Comparison of ENCODE assay signal across 11 cellular contexts in the genomic region with DNA sequence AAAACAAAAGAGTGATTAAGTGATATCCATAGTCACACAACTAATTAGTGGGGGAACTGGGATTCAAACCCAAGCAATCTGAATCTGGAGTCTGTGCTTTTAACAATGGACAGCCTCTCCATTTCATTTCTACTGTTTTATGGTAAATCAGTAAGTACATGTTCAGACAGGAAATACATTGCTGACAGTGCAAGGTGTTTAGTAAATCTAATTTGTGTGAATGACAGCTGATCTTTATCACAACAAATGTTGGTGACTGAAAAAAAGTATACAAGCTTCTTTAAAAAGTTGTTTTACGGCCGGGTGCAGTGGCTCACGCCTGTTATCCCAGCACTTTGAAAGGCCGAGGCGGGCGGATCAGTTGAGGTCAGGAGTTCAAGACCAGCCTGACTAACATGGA.
"Had no signal": no experiment of that assay in that cellular context is flagged by ENCODE, and none has a peak within 500 bp of the region (broad histone marks: within the 10 kb centered on the region; RNA-seq: fewer than 3 reads in every experiment).

No MANE protein-coding gene starts in this region.

- H3K4me1 ChIP-seq: colonic mucosa, vagina had no signal

- FAIRE-seq: endothelial cell of umbilical vein had no signal

- H3K9me3 ChIP-seq: colonic mucosa, tibial artery, vagina had no signal

- H3K27ac ChIP-seq: colonic mucosa, tibial artery, vagina, WERI-Rb-1 had no signal

- H3K4me3 ChIP-seq: colonic mucosa, tibial artery, vagina had no signal

- H3K27me3 ChIP-seq: colonic mucosa, tibial artery, vagina had no signal

- DNase-seq: activated CD4-positive, alpha-beta T cell treated with anti-CD3 and anti-CD28 coated beads for 48 hours; activated T-cell treated with anti-CD3 and anti-CD28 coated beads, Interleukin-2, amount 50 U/mL, for 48 hours; colonic mucosa; hippocampal formation; kidney glomerular epithelial cell; SW 1271; T-helper 9 cell; tibial artery; WERI-Rb-1 had no signal
